Comparison of ENCODE assay signal across 8 cellular contexts in genomic region chr21:8455279-8456128, GRCh38.
DNase-seq lines count a peak whose midpoint lies in the region; ATAC-seq and TF ChIP-seq lines count a peak whose summit lies in the region.
"Not testable (repeated sequence)": the region's sequence is repeated elsewhere in the genome, so short reads cannot be mapped to it uniquely, and the experiment has no call there.

No MANE protein-coding gene starts in this region.

- DNase-seq in WTC11 (ENCODE audit: low spot score); lung (ENCODE audit: low spot score); thoracic aorta (ENCODE audit: low spot score): not testable (repeated sequence)

- ATAC-seq in GM18505 (IDR thresholded peaks at IDR 0.05; ENCODE audit: unreplicated experiment): peak; percentile 57
- peak; percentile 57 for ATAC-seq in GM21515 (IDR thresholded peaks at IDR 0.05; ENCODE audit: unreplicated experiment)
- peak; percentile 47 for ATAC-seq in HG02798 (IDR thresholded peaks at IDR 0.05; ENCODE audit: poor library complexity, unreplicated experiment)
- ATAC-seq in HG03354 (IDR thresholded peaks at IDR 0.05; ENCODE audit: poor library complexity, severe bottlenecking, unreplicated experiment): peak; percentile 58
- peak; percentile 47 for ATAC-seq in WTC11
- peak; percentile 87 for ATAC-seq in esophagus mucosa
- ATAC-seq in lung (ENCODE audit: insufficient read depth, low FRiP score): peak; percentile 75
- ATAC-seq in thoracic aorta (ENCODE audit: insufficient number of reproducible peaks, low FRiP score, low read depth): peak; percentile 90

- TF ChIP-seq POLR2A in GM18505 (IDR thresholded peaks at IDR 0.05; ENCODE audit: borderline replicate concordance, extremely low read depth, insufficient read depth, insufficient read length): not testable (repeated sequence)

- TF ChIP-seq CTCF in WTC11 (IDR thresholded peaks at IDR 0.05); lung (IDR thresholded peaks at IDR 0.05; ENCODE audit: control extremely low read depth, extremely low read depth); thoracic aorta (IDR thresholded peaks at IDR 0.05): not testable (repeated sequence)

- not testable (repeated sequence) for H3K4me1 Mint-ChIP-seq in WTC11

- H3K4me3 ChIP-seq in lung, thoracic aorta: not testable (repeated sequence)

- H3K4me1 ChIP-seq in lung (ENCODE audit: control insufficient read depth in 2 of 2, insufficient read depth in 2 of 2, low read length in 2 of 2); thoracic aorta (ENCODE audit: control insufficient read depth in 1 of 2, low read depth in 2 of 2): not testable (repeated sequence)

- H3K36me3 ChIP-seq in lung (ENCODE audit: control insufficient read depth in 2 of 2, insufficient read depth in 2 of 2, low read length in 2 of 2); thoracic aorta: not testable (repeated sequence)

- H3K27ac ChIP-seq in lung (ENCODE audit: low read depth in 1 of 2, low read length in 1 of 2); thoracic aorta: not testable (repeated sequence)

- H3K27ac Mint-ChIP-seq in WTC11: not testable (repeated sequence)

- not testable (repeated sequence) for H3K36me3 Mint-ChIP-seq in WTC11

- H3K9me3 Mint-ChIP-seq in WTC11: not testable (repeated sequence)

- no CpG with 5 or more reads among the region's 6 CpGs for WGBS in lung, 2 donors

- CTCF ChIA-PET in WTC11 (lab: Charles Lee): not testable (repeated sequence)

- H3K4me3 Mint-ChIP-seq in WTC11: not testable (repeated sequence)

- H3K27me3 Mint-ChIP-seq in WTC11 (ENCODE audit: low read depth): not testable (repeated sequence)

- not testable (repeated sequence) for H3K27me3 ChIP-seq in lung (ENCODE audit: control insufficient read depth, insufficient read depth); thoracic aorta (replicated peaks; ENCODE audit: insufficient read depth)

- POLR2A ChIA-PET in WTC11 (lab: Charles Lee): not testable (repeated sequence)

- not testable (repeated sequence) for H3K9me3 ChIP-seq in lung (ENCODE audit: control insufficient read depth in 2 of 2, insufficient read depth in 1 of 2, low read length in 1 of 2); thoracic aorta
